8 cellular contexts compared by ENCODE assay signal in the genomic region with DNA sequence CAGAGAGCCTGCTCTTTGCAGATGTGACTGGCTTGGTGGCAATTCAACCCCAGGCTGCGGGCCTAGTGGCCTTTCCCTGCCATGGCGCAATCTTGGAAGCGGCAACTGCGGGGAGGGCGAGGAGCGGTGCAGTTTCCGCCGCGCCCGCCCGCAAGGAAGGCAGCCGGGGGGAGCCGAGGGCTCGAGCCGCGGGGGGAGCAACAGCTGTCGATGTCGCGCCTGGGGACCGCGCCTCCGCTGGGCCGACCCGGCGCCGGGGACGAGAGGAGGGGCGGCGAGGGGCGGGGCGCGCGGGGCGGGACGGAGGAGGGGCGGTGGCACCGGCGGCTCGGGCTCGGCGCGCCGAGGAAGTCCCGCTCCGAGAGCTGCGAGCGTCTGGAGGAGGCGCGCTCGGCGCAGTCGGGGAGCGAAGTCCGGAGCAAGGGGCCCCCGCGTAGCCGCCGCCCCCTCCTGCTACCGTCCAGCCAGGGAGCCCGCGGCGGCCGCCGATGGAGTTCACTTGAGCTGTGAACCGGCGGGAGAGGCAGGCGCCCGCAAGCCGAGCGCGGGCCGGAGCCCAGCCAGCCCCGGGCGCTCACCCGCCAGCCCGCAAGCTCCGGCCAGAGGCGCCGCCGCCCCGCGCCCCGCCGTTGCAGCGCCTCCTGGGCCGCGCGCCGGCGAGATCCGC.
DNase-seq lines count a peak whose midpoint lies in the region; ATAC-seq, FAIRE-seq and TF ChIP-seq lines count a peak whose summit lies in the region.

No MANE protein-coding gene starts in this region.

- in situ Hi-C loops in transverse colon (cut with MboI; ENCODE audit: low pct_ligation_motif_present in 1 of 4, low pct_unique_long_range_greater_than_20kb in 1 of 4, low sequenced_read_pairs in 3 of 4) = loop anchor here in 3 of 4 donors (25.0 kb wide), 3 partner anchors 507 to 657 kb away; no protein-coding TSS in a partner anchor

- peaks cover 6% of the 10 kb centered on the region for H3K36me3 Mint-ChIP-seq in neural crest cell (ENCODE audit: low read depth)

- CTCF ChIA-PET in A549 (lab: Yijun Ruan, JAX) = interaction anchor here (1.8 kb wide), 1 partner anchor 13 kb away, joined by 3 read pairs; no protein-coding TSS in a partner anchor

- H3K27me3 Mint-ChIP-seq in neural crest cell (ENCODE audit: low read depth) = peaks cover 8% of the 10 kb centered on the region

- no peaks in the 10 kb centered on the region for H3K4me1 ChIP-seq in A549
- peaks cover 0 to 27% (median 3%) of the 10 kb centered on the region in 4 donors for H3K4me1 ChIP-seq in transverse colon

- FAIRE-seq in A549 (lab: Jason Lieb, UNC) = no peak

- peak overlapping the region; percentile 84 for H3K27ac Mint-ChIP-seq in neural crest cell (ENCODE audit: unreplicated experiment)

- DNase-seq in A549 (ENCODE audit: low read depth in 1 of 2, low spot score in 1 of 2) (peak in 1 of 2 experiments; percentile 38), NCI-H526 treated with DMSO at 0.1 percent for 48 hours (lab: John Stamatoyannopoulos, UW) (peak; percentile 43), fibroblast of pulmonary artery (ENCODE audit: low read depth) (peak; percentile 45), neural crest cell (ENCODE audit: low read depth, low spot score) (peak; percentile 63), transverse colon (peak; percentile 85)
- peak; percentile 42 to 65 for DNase-seq in activated T-cell treated with anti-CD3 and anti-CD28 coated beads, Interleukin-2, amount 50 U/mL, for 48 hours

- intact Hi-C loops in transverse colon (cut with DNase I; ENCODE audit: low total_unique reads) = loop anchor here (5.0 kb wide), 1 partner anchor 652 kb away; no protein-coding TSS in a partner anchor

- TF ChIP-seq CTCF in A549 (IDR thresholded peaks at IDR 0.05) = no peak
- no peak for TF ChIP-seq CTCF in fibroblast of pulmonary artery (IDR thresholded peaks at IDR 0.05; ENCODE audit: low read length, missing control alignments)
- TF ChIP-seq CTCF in neural crest cell (conservative IDR thresholded peaks at IDR 0.05) = peak; percentile 46
- TF ChIP-seq CTCF in transverse colon (IDR thresholded peaks at IDR 0.05) = peak; percentile 26 to 78 (median 35)

- WGBS in A549 (ENCODE audit: missing lambda C conversion rate) = 6% methylated on average over 7 of the region's 91 CpGs
- 2% methylated on average over 54 of the region's 91 CpGs; no CpG with 5 or more reads in 1 of the 2 donors for WGBS in transverse colon (ENCODE audit: low coverage in 1 of 2), 2 donors

- H3K4me1 Mint-ChIP-seq in neural crest cell = peaks cover 8% of the 10 kb centered on the region

- H3K27ac ChIP-seq in A549 (peak overlapping the region; percentile 70 to 88), transverse colon (peak overlapping the region; percentile 85 to 94 (median 92))

- POLR2A ChIA-PET in A549 (lab: Yijun Ruan, JAX) = no interaction called here

- TF ChIP-seq EP300 in A549 (IDR thresholded peaks at IDR 0.05) (no peak), transverse colon (IDR thresholded peaks at IDR 0.05; ENCODE audit: low read depth) (no peak)

- peak overlapping the region; percentile 92 for H3K4me2 ChIP-seq in A549

- TF ChIP-seq POLR2A in A549 (IDR thresholded peaks at IDR 0.05; ENCODE audit: low read length) (no peak), transverse colon (IDR thresholded peaks at IDR 0.05) (peak; percentile 69)

- no peaks in the 10 kb centered on the region for H3K36me3 ChIP-seq in transverse colon

- no peak for TF ChIP-seq RAD21 in A549 (conservative IDR thresholded peaks at IDR 0.05 in 1 of 2, IDR thresholded peaks at IDR 0.05 in 1 of 2)

- no peaks in the 10 kb centered on the region for H3K9me3 ChIP-seq in A549
- no peaks in the 10 kb centered on the region for H3K9me3 ChIP-seq in transverse colon

- H3K4me3 Mint-ChIP-seq in neural crest cell = peak overlapping the region; percentile 93

- H3K27me3 ChIP-seq in transverse colon = peaks cover 16% of the 10 kb centered on the region

- H3K4me3 ChIP-seq in A549 = peak overlapping the region; percentile 70
- H3K4me3 ChIP-seq in fibroblast of pulmonary artery (replicated peaks; ENCODE audit: low read depth, low read length) = peak overlapping the region; percentile 73
- H3K4me3 ChIP-seq in transverse colon = peak overlapping the region; percentile 52 to 94 (median 85)

- ATAC-seq in A549 = peak; percentile 83 to 84
- peak; percentile 68 for ATAC-seq in GM18517 (IDR thresholded peaks at IDR 0.05; ENCODE audit: unreplicated experiment)
- ATAC-seq in HG03135 (IDR thresholded peaks at IDR 0.05; ENCODE audit: unreplicated experiment) = peak; percentile 48

- H3K9me3 Mint-ChIP-seq in neural crest cell = no peaks in the 10 kb centered on the region

TF ChIP-seq in A549, 52 proteins besides CTCF, POLR2A, EP300 and RAD21:
- TF ChIP-seq CEBPB (IDR thresholded peaks at IDR 0.05) (peak; percentile 50 to 71; a peak in 3 of 4 replicates), NR3C1 (IDR thresholded peaks at IDR 0.05) (no peak)

Comparison
In these comparisons a context has a peak if more than half of its experiments do, and no peak if none do; other contexts are left out.
1. CTCF ChIP-seq: peak in neural crest cell (single experiment) and transverse colon (5 of 5); none in A549 (single experiment) and fibroblast of pulmonary artery (single experiment).
2. Peak in every context shown above with its lines, with median percentiles within 50 percentile points of each other: ATAC-seq and H3K4me3 ChIP-seq.